In the genomic region with DNA sequence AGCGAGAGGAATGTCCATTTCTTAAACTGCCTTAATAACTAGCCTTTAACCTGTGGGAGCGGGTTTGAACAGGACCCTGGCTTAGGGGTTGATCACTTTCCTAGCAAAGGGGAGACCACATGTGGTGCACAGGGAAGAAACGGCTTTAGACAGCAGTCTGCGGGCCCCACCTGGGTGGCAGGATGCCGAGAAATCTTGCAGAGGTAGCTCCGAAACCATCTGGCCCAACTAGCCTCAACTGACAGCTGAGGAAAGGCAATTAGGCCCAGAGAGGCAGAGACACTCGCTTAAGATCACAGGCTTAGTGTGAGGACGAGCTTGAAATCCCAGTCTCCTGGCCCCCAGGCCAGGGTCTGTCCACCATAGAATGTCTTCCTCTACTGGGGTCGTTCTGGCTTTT, we compare ENCODE assay signal across 1 cellular context.
TF ChIP-seq lines count a peak whose summit lies in the region.

No MANE protein-coding gene starts in this region.

TF ChIP-seq in H1, 55 proteins besides CTCF, POLR2A, EP300 and RAD21 (continued from another document):
- TF ChIP-seq, protein P1, sequence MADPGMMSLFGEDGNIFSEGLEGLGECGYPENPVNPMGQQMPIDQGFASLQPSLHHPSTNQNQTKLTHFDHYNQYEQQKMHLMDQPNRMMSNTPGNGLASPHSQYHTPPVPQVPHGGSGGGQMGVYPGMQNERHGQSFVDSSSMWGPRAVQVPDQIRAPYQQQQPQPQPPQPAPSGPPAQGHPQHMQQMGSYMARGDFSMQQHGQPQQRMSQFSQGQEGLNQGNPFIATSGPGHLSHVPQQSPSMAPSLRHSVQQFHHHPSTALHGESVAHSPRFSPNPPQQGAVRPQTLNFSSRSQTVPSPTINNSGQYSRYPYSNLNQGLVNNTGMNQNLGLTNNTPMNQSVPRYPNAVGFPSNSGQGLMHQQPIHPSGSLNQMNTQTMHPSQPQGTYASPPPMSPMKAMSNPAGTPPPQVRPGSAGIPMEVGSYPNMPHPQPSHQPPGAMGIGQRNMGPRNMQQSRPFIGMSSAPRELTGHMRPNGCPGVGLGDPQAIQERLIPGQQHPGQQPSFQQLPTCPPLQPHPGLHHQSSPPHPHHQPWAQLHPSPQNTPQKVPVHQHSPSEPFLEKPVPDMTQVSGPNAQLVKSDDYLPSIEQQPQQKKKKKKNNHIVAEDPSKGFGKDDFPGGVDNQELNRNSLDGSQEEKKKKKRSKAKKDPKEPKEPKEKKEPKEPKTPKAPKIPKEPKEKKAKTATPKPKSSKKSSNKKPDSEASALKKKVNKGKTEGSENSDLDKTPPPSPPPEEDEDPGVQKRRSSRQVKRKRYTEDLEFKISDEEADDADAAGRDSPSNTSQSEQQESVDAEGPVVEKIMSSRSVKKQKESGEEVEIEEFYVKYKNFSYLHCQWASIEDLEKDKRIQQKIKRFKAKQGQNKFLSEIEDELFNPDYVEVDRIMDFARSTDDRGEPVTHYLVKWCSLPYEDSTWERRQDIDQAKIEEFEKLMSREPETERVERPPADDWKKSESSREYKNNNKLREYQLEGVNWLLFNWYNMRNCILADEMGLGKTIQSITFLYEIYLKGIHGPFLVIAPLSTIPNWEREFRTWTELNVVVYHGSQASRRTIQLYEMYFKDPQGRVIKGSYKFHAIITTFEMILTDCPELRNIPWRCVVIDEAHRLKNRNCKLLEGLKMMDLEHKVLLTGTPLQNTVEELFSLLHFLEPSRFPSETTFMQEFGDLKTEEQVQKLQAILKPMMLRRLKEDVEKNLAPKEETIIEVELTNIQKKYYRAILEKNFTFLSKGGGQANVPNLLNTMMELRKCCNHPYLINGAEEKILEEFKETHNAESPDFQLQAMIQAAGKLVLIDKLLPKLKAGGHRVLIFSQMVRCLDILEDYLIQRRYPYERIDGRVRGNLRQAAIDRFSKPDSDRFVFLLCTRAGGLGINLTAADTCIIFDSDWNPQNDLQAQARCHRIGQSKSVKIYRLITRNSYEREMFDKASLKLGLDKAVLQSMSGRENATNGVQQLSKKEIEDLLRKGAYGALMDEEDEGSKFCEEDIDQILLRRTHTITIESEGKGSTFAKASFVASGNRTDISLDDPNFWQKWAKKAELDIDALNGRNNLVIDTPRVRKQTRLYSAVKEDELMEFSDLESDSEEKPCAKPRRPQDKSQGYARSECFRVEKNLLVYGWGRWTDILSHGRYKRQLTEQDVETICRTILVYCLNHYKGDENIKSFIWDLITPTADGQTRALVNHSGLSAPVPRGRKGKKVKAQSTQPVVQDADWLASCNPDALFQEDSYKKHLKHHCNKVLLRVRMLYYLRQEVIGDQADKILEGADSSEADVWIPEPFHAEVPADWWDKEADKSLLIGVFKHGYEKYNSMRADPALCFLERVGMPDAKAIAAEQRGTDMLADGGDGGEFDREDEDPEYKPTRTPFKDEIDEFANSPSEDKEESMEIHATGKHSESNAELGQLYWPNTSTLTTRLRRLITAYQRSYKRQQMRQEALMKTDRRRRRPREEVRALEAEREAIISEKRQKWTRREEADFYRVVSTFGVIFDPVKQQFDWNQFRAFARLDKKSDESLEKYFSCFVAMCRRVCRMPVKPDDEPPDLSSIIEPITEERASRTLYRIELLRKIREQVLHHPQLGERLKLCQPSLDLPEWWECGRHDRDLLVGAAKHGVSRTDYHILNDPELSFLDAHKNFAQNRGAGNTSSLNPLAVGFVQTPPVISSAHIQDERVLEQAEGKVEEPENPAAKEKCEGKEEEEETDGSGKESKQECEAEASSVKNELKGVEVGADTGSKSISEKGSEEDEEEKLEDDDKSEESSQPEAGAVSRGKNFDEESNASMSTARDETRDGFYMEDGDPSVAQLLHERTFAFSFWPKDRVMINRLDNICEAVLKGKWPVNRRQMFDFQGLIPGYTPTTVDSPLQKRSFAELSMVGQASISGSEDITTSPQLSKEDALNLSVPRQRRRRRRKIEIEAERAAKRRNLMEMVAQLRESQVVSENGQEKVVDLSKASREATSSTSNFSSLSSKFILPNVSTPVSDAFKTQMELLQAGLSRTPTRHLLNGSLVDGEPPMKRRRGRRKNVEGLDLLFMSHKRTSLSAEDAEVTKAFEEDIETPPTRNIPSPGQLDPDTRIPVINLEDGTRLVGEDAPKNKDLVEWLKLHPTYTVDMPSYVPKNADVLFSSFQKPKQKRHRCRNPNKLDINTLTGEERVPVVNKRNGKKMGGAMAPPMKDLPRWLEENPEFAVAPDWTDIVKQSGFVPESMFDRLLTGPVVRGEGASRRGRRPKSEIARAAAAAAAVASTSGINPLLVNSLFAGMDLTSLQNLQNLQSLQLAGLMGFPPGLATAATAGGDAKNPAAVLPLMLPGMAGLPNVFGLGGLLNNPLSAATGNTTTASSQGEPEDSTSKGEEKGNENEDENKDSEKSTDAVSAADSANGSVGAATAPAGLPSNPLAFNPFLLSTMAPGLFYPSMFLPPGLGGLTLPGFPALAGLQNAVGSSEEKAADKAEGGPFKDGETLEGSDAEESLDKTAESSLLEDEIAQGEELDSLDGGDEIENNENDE (IDR thresholded peaks at IDR 0.05; ENCODE audit: insufficient replicate concordance, low read length): no peak
- TF ChIP-seq BRCA1 (IDR thresholded peaks at IDR 0.05; ENCODE audit: low read depth, low read length): no peak
- no peak for TF ChIP-seq SAP30 (IDR thresholded peaks at IDR 0.05; ENCODE audit: insufficient read depth, insufficient replicate concordance, low read length)
TF ChIP-seq in H1: peak in this region for 0.
